ENCODE assay signal across 1 cellular context in genomic region chr4:3297066-3297859, GRCh38.
A peak's percentile ranks its signal among the peaks of the same experiment; 100 is the strongest.
TF ChIP-seq lines count a peak whose summit lies in the region.

No MANE protein-coding gene starts in this region.

TF ChIP-seq in K562, 482 proteins besides CTCF, POLR2A, EP300 and RAD21:
- TF ChIP-seq RAD51 (IDR thresholded peaks at IDR 0.05; ENCODE audit: borderline replicate concordance, low read depth) (no peak), ARHGAP35 (IDR thresholded peaks at IDR 0.05; ENCODE audit: partially characterized antibody) (no peak), SMC3 (conservative IDR thresholded peaks at IDR 0.05; ENCODE audit: insufficient read depth, low read depth, low read length) (no peak), GATA2 (CRISPR knock-in tag; IDR thresholded peaks at IDR 0.05) (0 out of 2 replicates have a peak, but pooled peaks have one; percentile 16)
TF ChIP-seq in K562: peak in this region for 1.
